Comparison of ENCODE assay signal across 2 cellular contexts in genomic region chr14:100156776-100157175, GRCh38.
TF ChIP-seq lines count a peak whose summit lies in the region.

No MANE protein-coding gene starts in this region.

TF ChIP-seq in A549, 52 proteins besides CTCF, POLR2A, EP300 and RAD21:
- TF ChIP-seq CHD2 (IDR thresholded peaks at IDR 0.05; ENCODE audit: low read length, partially characterized antibody) (no peak), RARB (CRISPR knock-in tag; IDR thresholded peaks at IDR 0.05) (no peak), POLR2AphosphoS2 (conservative IDR thresholded peaks at IDR 0.05; ENCODE audit: low read length) (no peak), EHF (CRISPR knock-in tag; IDR thresholded peaks at IDR 0.05) (no peak), TP53 (CRISPR knock-in tag; IDR thresholded peaks at IDR 0.05) (no peak), ZNF302 (CRISPR knock-in tag; IDR thresholded peaks at IDR 0.05) (no peak), ZSCAN20 (CRISPR knock-in tag; IDR thresholded peaks at IDR 0.05) (no peak), PBX3 (IDR thresholded peaks at IDR 0.05) (no peak), HES2 (IDR thresholded peaks at IDR 0.05) (no peak)
TF ChIP-seq in A549: peak in this region for 0.

TF ChIP-seq in H1, 55 proteins besides CTCF, POLR2A, EP300 and RAD21:
- TF ChIP-seq, protein P1, sequence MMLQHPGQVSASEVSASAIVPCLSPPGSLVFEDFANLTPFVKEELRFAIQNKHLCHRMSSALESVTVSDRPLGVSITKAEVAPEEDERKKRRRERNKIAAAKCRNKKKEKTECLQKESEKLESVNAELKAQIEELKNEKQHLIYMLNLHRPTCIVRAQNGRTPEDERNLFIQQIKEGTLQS (IDR thresholded peaks at IDR 0.05; ENCODE audit: insufficient read depth, low read depth, low read length) = no peak
- TF ChIP-seq TAF1 (IDR thresholded peaks at IDR 0.05; ENCODE audit: low read depth, low read length) = no peak
- TF ChIP-seq KDM1A (IDR thresholded peaks at IDR 0.05; ENCODE audit: borderline replicate concordance, low read length) = no peak
- no peak for TF ChIP-seq MAFK (IDR thresholded peaks at IDR 0.05; ENCODE audit: low read depth, low read length)
- TF ChIP-seq, protein P2, sequence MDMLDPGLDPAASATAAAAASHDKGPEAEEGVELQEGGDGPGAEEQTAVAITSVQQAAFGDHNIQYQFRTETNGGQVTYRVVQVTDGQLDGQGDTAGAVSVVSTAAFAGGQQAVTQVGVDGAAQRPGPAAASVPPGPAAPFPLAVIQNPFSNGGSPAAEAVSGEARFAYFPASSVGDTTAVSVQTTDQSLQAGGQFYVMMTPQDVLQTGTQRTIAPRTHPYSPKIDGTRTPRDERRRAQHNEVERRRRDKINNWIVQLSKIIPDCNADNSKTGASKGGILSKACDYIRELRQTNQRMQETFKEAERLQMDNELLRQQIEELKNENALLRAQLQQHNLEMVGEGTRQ (IDR thresholded peaks at IDR 0.05; ENCODE audit: low read length) = no peak
- TF ChIP-seq EZH2 (IDR thresholded peaks at IDR 0.05; ENCODE audit: low read depth, low read length, severe bottlenecking) = no peak
- no peak for TF ChIP-seq JUND (IDR thresholded peaks at IDR 0.05; ENCODE audit: low read length)
- TF ChIP-seq CHD2 (IDR thresholded peaks at IDR 0.05; ENCODE audit: low read length) = no peak
- TF ChIP-seq KDM5A (IDR thresholded peaks at IDR 0.05; ENCODE audit: low read length) = no peak
- no peak for TF ChIP-seq CREB1 (IDR thresholded peaks at IDR 0.05)
- no peak for TF ChIP-seq PHF8 (conservative IDR thresholded peaks at IDR 0.05; ENCODE audit: low read depth, low read length)
- no peak for TF ChIP-seq CHD1 (IDR thresholded peaks at IDR 0.05; ENCODE audit: low read depth, low read length)
- TF ChIP-seq SAP30 (IDR thresholded peaks at IDR 0.05; ENCODE audit: insufficient read depth, insufficient replicate concordance, low read length) = no peak
- TF ChIP-seq EGR1 (IDR thresholded peaks at IDR 0.05; ENCODE audit: borderline replicate concordance, low read depth, low read length) = no peak
- TF ChIP-seq RNF2 (IDR thresholded peaks at IDR 0.05; ENCODE audit: borderline replicate concordance, low read depth, low read length, missing control alignments, poor library complexity, severe bottlenecking) = no peak
- no peak for TF ChIP-seq ATF2 (IDR thresholded peaks at IDR 0.05; ENCODE audit: low read length)
